Comparison of ENCODE assay signal across 26 cellular contexts in the genomic region with DNA sequence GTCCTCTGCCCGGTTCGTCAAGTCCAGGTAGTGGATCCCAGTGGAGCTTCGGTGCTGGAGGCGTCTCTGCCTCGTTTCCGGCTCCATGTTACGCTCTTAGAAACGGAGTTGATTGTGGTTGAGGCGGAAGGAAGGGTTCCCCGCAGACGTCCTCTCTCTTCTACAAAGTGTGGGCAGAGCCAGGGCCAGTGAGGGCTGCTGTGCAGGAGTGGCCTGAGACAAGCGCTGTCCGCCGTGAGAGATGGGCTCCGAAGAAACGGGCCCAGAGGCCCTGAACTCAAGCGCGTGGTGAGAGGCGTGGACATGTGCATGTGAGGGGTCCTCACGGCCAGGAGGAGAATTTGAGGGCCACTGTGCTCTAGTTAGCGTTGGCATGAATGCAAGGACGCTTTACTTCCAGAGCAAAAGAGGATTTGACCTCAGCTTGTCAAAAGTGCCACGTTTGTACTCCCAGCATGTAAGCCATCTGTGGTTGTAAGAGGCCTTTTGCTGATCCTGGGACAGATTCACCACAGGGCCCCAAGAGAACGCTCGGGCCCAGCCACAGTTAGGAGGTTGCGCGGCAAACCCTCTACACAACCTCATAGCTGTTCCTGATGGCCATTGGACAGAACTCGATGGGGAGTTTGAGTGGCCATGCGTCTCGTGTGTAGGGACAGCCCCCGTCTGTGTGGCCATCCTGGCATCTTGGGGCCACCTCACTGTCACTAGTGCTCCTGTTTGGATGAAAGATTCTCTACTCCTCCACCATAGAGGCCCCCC. TPM values are rescaled to one million over a fixed set of nuclear protein-coding genes. Genes with fewer than 3 reads are reported as not detected.
DNase-seq lines count a peak whose midpoint lies in the region; ATAC-seq and TF ChIP-seq lines count a peak whose summit lies in the region.
"Had no signal": no experiment of that assay in that cellular context is flagged by ENCODE, and none has a peak within 500 bp of the region (broad histone marks: within the 10 kb centered on the region; RNA-seq: fewer than 3 reads in every experiment).

No MANE protein-coding gene starts in this region.

- TF ChIP-seq CTCF in DND-41 (IDR thresholded peaks at IDR 0.05; ENCODE audit: borderline replicate concordance, extremely low read depth, low read length, poor library complexity, severe bottlenecking), result no peak

- H3K4me3 ChIP-seq in DND-41 (ENCODE audit: low read depth in 1 of 2, low read length in 2 of 2), result peak overlapping the region in 1 of 2 experiments; percentile 56; a peak in 1 of 4 replicates
- H3K4me3 ChIP-seq: pancreas, right atrium auricular region, SK-N-MC, tibial artery had no signal

- H3K36me3 Mint-ChIP-seq in activated CD4-positive, alpha-beta T cell treated with anti-CD3 and anti-CD28 coated beads, Interleukin-2, amount 10 ng/mL, durations not matched to agents 24 days and 14 days (ENCODE audit: low read depth), result peaks cover 33% of the 10 kb centered on the region
- peaks cover 31% of the 10 kb centered on the region for H3K36me3 Mint-ChIP-seq in activated T-helper 2 cell treated with anti-CD3 and anti-CD28 coated beads, Interferon-gamma antibody, Interleukin-2, Interleukin-4, amounts not matched to agents 10 μg/mL and 5 μg/mL and 100 μg/mL, durations not matched to agents 14 hours and 24 hours and 36 hours (ENCODE audit: low read depth)
- no peaks in the 10 kb centered on the region for H3K36me3 Mint-ChIP-seq in natural killer cell treated with Interleukin-12 subunit alpha and Interleukin-12 subunit beta and Interleukin-15 and Interleukin-18, amount 100 ng/mL, for 72 hours

- ATAC-seq in DND-41 (ENCODE audit: insufficient read depth, low read depth) (no peak), HG02759 (IDR thresholded peaks at IDR 0.05; ENCODE audit: unreplicated experiment) (no peak), HG03342 (IDR thresholded peaks at IDR 0.05; ENCODE audit: unreplicated experiment) (no peak)
- no peak for ATAC-seq in natural killer cell treated with Interleukin-12 subunit alpha and Interleukin-12 subunit beta and Interleukin-15 and Interleukin-18, amount 100 ng/mL, for 72 hours
- ATAC-seq: left lobe of liver, pancreas had no signal

- H3K9me3 Mint-ChIP-seq in activated CD4-positive, alpha-beta T cell treated with anti-CD3 and anti-CD28 coated beads, Interleukin-2, amount 10 ng/mL, durations not matched to agents 24 days and 14 days, result no peaks in the 10 kb centered on the region
- H3K9me3 Mint-ChIP-seq in activated T-helper 2 cell treated with anti-CD3 and anti-CD28 coated beads, Interferon-gamma antibody, Interleukin-2, Interleukin-4, amounts not matched to agents 10 μg/mL and 5 μg/mL and 100 μg/mL, durations not matched to agents 14 hours and 24 hours and 36 hours, result no peaks in the 10 kb centered on the region
- H3K9me3 Mint-ChIP-seq in natural killer cell treated with Interleukin-12 subunit alpha and Interleukin-12 subunit beta and Interleukin-15 and Interleukin-18, amount 100 ng/mL, for 72 hours, result no peaks in the 10 kb centered on the region
- H3K9me3 Mint-ChIP-seq: naive B cell; stimulated activated naive CD8-positive, alpha-beta T cell treated with anti-CD3 and anti-CD28 coated beads, Interleukin-15, Interleukin-2, amounts not matched to agents 100 ng/mL and 50 ng/mL, for 24 hours had no signal

- H2AFZ ChIP-seq in DND-41 (ENCODE audit: low read depth, low read length), result no peak overlapping the region

- peak overlapping the region; percentile 78; the same call in 1 of the 2 replicates for H3K27ac ChIP-seq in DND-41 (ENCODE audit: low read length)
- H3K27ac ChIP-seq: pancreas, right atrium auricular region, SK-N-MC, tibial artery had no signal

- H3K9ac ChIP-seq in DND-41 (ENCODE audit: low read depth, low read length), result no peak overlapping the region; the same call in 1 of the 2 replicates

- H3K4me2 ChIP-seq in DND-41 (ENCODE audit: insufficient read depth, low read length), result peak overlapping the region; percentile 77

- H3K36me3 ChIP-seq in DND-41 (ENCODE audit: insufficient read depth, low read length), result peaks cover 62% of the 10 kb centered on the region

- no peaks in the 10 kb centered on the region for H3K27me3 Mint-ChIP-seq in activated CD4-positive, alpha-beta T cell treated with anti-CD3 and anti-CD28 coated beads, Interleukin-2, amount 10 ng/mL, durations not matched to agents 24 days and 14 days
- H3K27me3 Mint-ChIP-seq in activated T-helper 2 cell treated with anti-CD3 and anti-CD28 coated beads, Interferon-gamma antibody, Interleukin-2, Interleukin-4, amounts not matched to agents 10 μg/mL and 5 μg/mL and 100 μg/mL, durations not matched to agents 14 hours and 24 hours and 36 hours (ENCODE audit: low read depth), result no peaks in the 10 kb centered on the region
- no peaks in the 10 kb centered on the region for H3K27me3 Mint-ChIP-seq in natural killer cell treated with Interleukin-12 subunit alpha and Interleukin-12 subunit beta and Interleukin-15 and Interleukin-18, amount 100 ng/mL, for 72 hours
- H3K27me3 Mint-ChIP-seq: naive B cell; stimulated activated naive CD8-positive, alpha-beta T cell treated with anti-CD3 and anti-CD28 coated beads, Interleukin-15, Interleukin-2, amounts not matched to agents 100 ng/mL and 50 ng/mL, for 24 hours had no signal

- H3K9me3 ChIP-seq in DND-41 (ENCODE audit: insufficient read depth, low read length, severe bottlenecking), result peaks cover 2% of the 10 kb centered on the region
- H3K9me3 ChIP-seq: pancreas, right atrium auricular region, tibial artery had no signal

- H3K27ac Mint-ChIP-seq in activated CD4-positive, alpha-beta T cell treated with anti-CD3 and anti-CD28 coated beads, Interleukin-2, amount 10 ng/mL, durations not matched to agents 24 days and 14 days, result peak overlapping the region; percentile 91
- H3K27ac Mint-ChIP-seq in activated T-helper 2 cell treated with anti-CD3 and anti-CD28 coated beads, Interferon-gamma antibody, Interleukin-2, Interleukin-4, amounts not matched to agents 10 μg/mL and 5 μg/mL and 100 μg/mL, durations not matched to agents 14 hours and 24 hours and 36 hours, result peak overlapping the region; percentile 85
- H3K27ac Mint-ChIP-seq in natural killer cell treated with Interleukin-12 subunit alpha and Interleukin-12 subunit beta and Interleukin-15 and Interleukin-18, amount 100 ng/mL, for 72 hours, result peak overlapping the region; percentile 83
- H3K27ac Mint-ChIP-seq: naive B cell had no signal

- H3K27me3 ChIP-seq in DND-41 (ENCODE audit: insufficient read depth, low read length, poor library complexity), result no peaks in the 10 kb centered on the region
- H3K27me3 ChIP-seq: pancreas, right atrium auricular region, tibial artery had no signal

- peaks cover 10% of the 10 kb centered on the region for H3K79me2 ChIP-seq in DND-41 (ENCODE audit: insufficient read depth, low read length)

- peaks cover 20% of the 10 kb centered on the region for H3K4me1 ChIP-seq in DND-41 (ENCODE audit: insufficient read depth, low read length)
- H3K4me1 ChIP-seq: pancreas, right atrium auricular region, tibial artery had no signal

- H3K4me3 Mint-ChIP-seq in activated CD4-positive, alpha-beta T cell treated with anti-CD3 and anti-CD28 coated beads, Interleukin-2, amount 10 ng/mL, durations not matched to agents 24 days and 14 days, result peak overlapping the region; percentile 78
- no peak overlapping the region for H3K4me3 Mint-ChIP-seq in activated T-helper 2 cell treated with anti-CD3 and anti-CD28 coated beads, Interferon-gamma antibody, Interleukin-2, Interleukin-4, amounts not matched to agents 10 μg/mL and 5 μg/mL and 100 μg/mL, durations not matched to agents 14 hours and 24 hours and 36 hours (ENCODE audit: low read depth)
- peak overlapping the region; percentile 82 for H3K4me3 Mint-ChIP-seq in natural killer cell treated with Interleukin-12 subunit alpha and Interleukin-12 subunit beta and Interleukin-15 and Interleukin-18, amount 100 ng/mL, for 72 hours

- peaks cover 17% of the 10 kb centered on the region for H3K4me1 Mint-ChIP-seq in activated CD4-positive, alpha-beta T cell treated with anti-CD3 and anti-CD28 coated beads, Interleukin-2, amount 10 ng/mL, durations not matched to agents 24 days and 14 days
- H3K4me1 Mint-ChIP-seq in activated T-helper 2 cell treated with anti-CD3 and anti-CD28 coated beads, Interferon-gamma antibody, Interleukin-2, Interleukin-4, amounts not matched to agents 10 μg/mL and 5 μg/mL and 100 μg/mL, durations not matched to agents 14 hours and 24 hours and 36 hours (ENCODE audit: low read depth), result peaks cover 9% of the 10 kb centered on the region
- peaks cover 17% of the 10 kb centered on the region in 2 donors for H3K4me1 Mint-ChIP-seq in natural killer cell treated with Interleukin-12 subunit alpha and Interleukin-12 subunit beta and Interleukin-15 and Interleukin-18, amount 100 ng/mL, for 72 hours (ENCODE audit: low read depth in 2 of 2)

- H4K20me1 ChIP-seq in DND-41 (ENCODE audit: insufficient read depth, low read length), result peaks cover 3% of the 10 kb centered on the region; the same call in 1 of the 2 replicates

- intact Hi-C loops in activated CD4-positive, alpha-beta T cell treated with anti-CD3 and anti-CD28 coated beads, Interleukin-2, amount 10 ng/mL, durations not matched to agents 24 days and 14 days (cut with micrococcal nuclease), result no loop called here
- intact Hi-C loops in activated T-helper 2 cell treated with anti-CD3 and anti-CD28 coated beads, Interferon-gamma antibody, Interleukin-2, Interleukin-4, amounts not matched to agents 10 μg/mL and 5 μg/mL and 100 μg/mL, durations not matched to agents 14 hours and 24 hours and 36 hours (cut with micrococcal nuclease), result no loop called here

- no peak for DNase-seq in activated CD4-positive, alpha-beta T cell treated with anti-CD3 and anti-CD28 coated beads, Interleukin-2, amount 10 ng/mL, durations not matched to agents 24 days and 14 days
- DNase-seq in activated CD4-positive, alpha-beta T cell treated with anti-CD3 and anti-CD28 coated beads for 1 hour, result no peak
- DNase-seq in DND-41 (no peak), NCI-H2171 treated with DMSO at 0.1 percent for 48 hours (lab: John Stamatoyannopoulos, UW) (no peak)
- DNase-seq in activated T-helper 2 cell treated with anti-CD3 and anti-CD28 coated beads, Interferon-gamma antibody, Interleukin-2, Interleukin-4, amounts not matched to agents 10 μg/mL and 5 μg/mL and 100 μg/mL, durations not matched to agents 14 hours and 24 hours and 36 hours (ENCODE audit: low spot score), result no peak
- DNase-seq in natural killer cell treated with Interleukin-12 subunit alpha and Interleukin-12 subunit beta and Interleukin-15 and Interleukin-18, amount 100 ng/mL, for 72 hours (ENCODE audit: low spot score), result no peak
- DNase-seq: AML-193; Calu3; cerebellar nuclear complex; erythroblast; foreskin fibroblast; naive B cell; NCI-H510A treated with DMSO at 0.1 percent for 48 hours; stimulated activated CD4-positive, alpha-beta T cell treated with anti-CD3 and anti-CD28 coated beads, Interleukin-4, amount 100 ng/mL, for 24 hours; T1000; tibial artery had no signal

RNA-seq across cellular contexts. Expression of gene MAN1B1, which starts 10.2 kb away (rescaled TPM):
- total RNA-seq in activated CD4-positive, alpha-beta T cell treated with anti-CD3 and anti-CD28 coated beads, Interleukin-2, amount 10 ng/mL, durations not matched to agents 24 days and 14 days, result 49.7 and 50.1 TPM in 2 replicates
- total RNA-seq in activated T-helper 2 cell treated with anti-CD3 and anti-CD28 coated beads, Interferon-gamma antibody, Interleukin-2, Interleukin-4, amounts not matched to agents 10 μg/mL and 5 μg/mL and 100 μg/mL, durations not matched to agents 14 hours and 24 hours and 36 hours, result 47.5 and 52.2 TPM in 2 replicates
- total RNA-seq in natural killer cell treated with Interleukin-12 subunit alpha and Interleukin-12 subunit beta and Interleukin-15 and Interleukin-18, amount 100 ng/mL, for 72 hours, result 10 to 100 TPM; 34.1 to 55.8 TPM

RNA-seq across cellular contexts. Expression of gene DPP7, which starts 17.6 kb away (rescaled TPM):
- total RNA-seq in activated CD4-positive, alpha-beta T cell treated with anti-CD3 and anti-CD28 coated beads, Interleukin-2, amount 10 ng/mL, durations not matched to agents 24 days and 14 days, result 365 and 375 TPM in 2 replicates
- total RNA-seq in activated T-helper 2 cell treated with anti-CD3 and anti-CD28 coated beads, Interferon-gamma antibody, Interleukin-2, Interleukin-4, amounts not matched to agents 10 μg/mL and 5 μg/mL and 100 μg/mL, durations not matched to agents 14 hours and 24 hours and 36 hours, result 318 and 321 TPM in 2 replicates
- total RNA-seq in natural killer cell treated with Interleukin-12 subunit alpha and Interleukin-12 subunit beta and Interleukin-15 and Interleukin-18, amount 100 ng/mL, for 72 hours, result 100 to 1,000 TPM; 188 to 310 TPM

RNA-seq across cellular contexts. Expression of gene UAP1L1, which starts 19.6 kb away (rescaled TPM):
- total RNA-seq in activated CD4-positive, alpha-beta T cell treated with anti-CD3 and anti-CD28 coated beads, Interleukin-2, amount 10 ng/mL, durations not matched to agents 24 days and 14 days, result 17.1 and 19.1 TPM in 2 replicates
- 20.0 and 22.3 TPM in 2 replicates for total RNA-seq in activated T-helper 2 cell treated with anti-CD3 and anti-CD28 coated beads, Interferon-gamma antibody, Interleukin-2, Interleukin-4, amounts not matched to agents 10 μg/mL and 5 μg/mL and 100 μg/mL, durations not matched to agents 14 hours and 24 hours and 36 hours
- total RNA-seq in natural killer cell treated with Interleukin-12 subunit alpha and Interleukin-12 subunit beta and Interleukin-15 and Interleukin-18, amount 100 ng/mL, for 72 hours, result 10 to 100 TPM; 19.9 to 22.0 TPM

RNA-seq across cellular contexts. Expression of gene SAPCD2, which starts 26.6 kb away (rescaled TPM):
- total RNA-seq in activated CD4-positive, alpha-beta T cell treated with anti-CD3 and anti-CD28 coated beads, Interleukin-2, amount 10 ng/mL, durations not matched to agents 24 days and 14 days, result 22.8 and 23.8 TPM in 2 replicates
- total RNA-seq in activated T-helper 2 cell treated with anti-CD3 and anti-CD28 coated beads, Interferon-gamma antibody, Interleukin-2, Interleukin-4, amounts not matched to agents 10 μg/mL and 5 μg/mL and 100 μg/mL, durations not matched to agents 14 hours and 24 hours and 36 hours, result 26.5 and 27.1 TPM in 2 replicates
- total RNA-seq in natural killer cell treated with Interleukin-12 subunit alpha and Interleukin-12 subunit beta and Interleukin-15 and Interleukin-18, amount 100 ng/mL, for 72 hours, result 10 to 100 TPM in 1 of 2 donors, 1 to 10 TPM in 1; 9.5 to 20.8 TPM

RNA-seq across cellular contexts. Expression of gene GRIN1, which starts 42.0 kb away (rescaled TPM):
- 0.07 TPM in 1 of 2 replicates, not detected in the other for total RNA-seq in activated CD4-positive, alpha-beta T cell treated with anti-CD3 and anti-CD28 coated beads, Interleukin-2, amount 10 ng/mL, durations not matched to agents 24 days and 14 days
- total RNA-seq in activated T-helper 2 cell treated with anti-CD3 and anti-CD28 coated beads, Interferon-gamma antibody, Interleukin-2, Interleukin-4, amounts not matched to agents 10 μg/mL and 5 μg/mL and 100 μg/mL, durations not matched to agents 14 hours and 24 hours and 36 hours, result 0.07 TPM in 1 of 2 replicates, not detected in the other
- total RNA-seq in natural killer cell treated with Interleukin-12 subunit alpha and Interleukin-12 subunit beta and Interleukin-15 and Interleukin-18, amount 100 ng/mL, for 72 hours, result under 1 TPM in 1 of 2 donors, not detected in 1; 0.11 TPM
- total RNA-seq: A172, left lobe of liver, mesenteric fat pad, right atrium auricular region, RPMI7951 had no signal
